In the genomic region with DNA sequence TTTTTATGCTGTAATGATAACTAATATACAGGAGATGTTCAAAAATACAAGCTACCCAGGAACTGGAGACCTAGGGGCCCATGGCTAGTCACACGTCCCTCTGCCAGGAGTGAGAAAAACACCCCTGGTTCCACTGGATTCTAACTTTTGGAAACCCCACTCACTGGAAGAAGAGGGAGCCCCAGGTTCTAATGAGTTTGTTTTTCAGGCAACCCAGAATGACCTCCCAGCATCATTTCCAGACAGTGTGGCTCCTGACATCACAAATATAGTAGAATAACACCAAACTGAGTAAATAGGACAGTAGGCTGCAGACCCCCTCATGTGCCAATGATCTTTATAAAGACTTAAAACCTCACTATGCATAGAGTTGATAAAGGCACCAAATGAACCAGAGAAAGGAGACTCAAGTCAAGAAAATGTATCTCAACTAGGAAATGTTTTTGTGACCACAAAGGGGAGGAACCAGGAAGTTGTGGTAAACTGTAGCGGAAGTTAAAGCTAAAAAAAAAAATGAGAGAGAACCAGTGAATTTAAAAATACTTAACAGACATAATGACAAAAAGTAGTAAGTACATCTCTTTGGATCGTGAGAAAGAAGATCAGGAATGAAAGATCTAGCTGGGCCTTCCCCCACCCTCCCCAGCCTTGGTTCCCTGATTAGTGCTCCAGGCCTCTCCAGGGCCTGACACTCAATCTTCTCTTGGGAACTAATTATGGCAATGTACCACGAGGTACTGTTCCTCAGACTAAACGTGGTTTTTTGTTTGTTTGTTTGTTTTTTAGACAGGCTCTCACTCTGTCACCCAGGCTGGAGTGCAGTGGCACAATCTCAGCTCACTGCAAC, we compare ENCODE assay signal across 1 cellular context.
TF ChIP-seq lines count a peak whose summit lies in the region.

No MANE protein-coding gene starts in this region.

TF ChIP-seq in IMR-90, 13 proteins besides CTCF, POLR2A, EP300 and RAD21 (continued from another document):
- TF ChIP-seq USF2 (IDR thresholded peaks at IDR 0.05; ENCODE audit: low read depth, low read length) (no peak), NFE2L2 (IDR thresholded peaks at IDR 0.05; ENCODE audit: low read depth, low read length) (no peak), FOS (IDR thresholded peaks at IDR 0.05; ENCODE audit: low read depth, low read length) (no peak), MXI1 (IDR thresholded peaks at IDR 0.05; ENCODE audit: borderline replicate concordance, low read depth, low read length) (no peak), RCOR1 (IDR thresholded peaks at IDR 0.05; ENCODE audit: insufficient replicate concordance, low read length) (no peak), CEBPB (IDR thresholded peaks at IDR 0.05; ENCODE audit: low read depth, low read length) (no peak), MAFK (IDR thresholded peaks at IDR 0.05; ENCODE audit: low read depth, low read length) (no peak), BHLHE40 (IDR thresholded peaks at IDR 0.05; ENCODE audit: low read depth, low read length) (no peak), SMC3 (IDR thresholded peaks at IDR 0.05; ENCODE audit: low read depth, low read length) (no peak)
- TF ChIP-seq, protein P1, sequence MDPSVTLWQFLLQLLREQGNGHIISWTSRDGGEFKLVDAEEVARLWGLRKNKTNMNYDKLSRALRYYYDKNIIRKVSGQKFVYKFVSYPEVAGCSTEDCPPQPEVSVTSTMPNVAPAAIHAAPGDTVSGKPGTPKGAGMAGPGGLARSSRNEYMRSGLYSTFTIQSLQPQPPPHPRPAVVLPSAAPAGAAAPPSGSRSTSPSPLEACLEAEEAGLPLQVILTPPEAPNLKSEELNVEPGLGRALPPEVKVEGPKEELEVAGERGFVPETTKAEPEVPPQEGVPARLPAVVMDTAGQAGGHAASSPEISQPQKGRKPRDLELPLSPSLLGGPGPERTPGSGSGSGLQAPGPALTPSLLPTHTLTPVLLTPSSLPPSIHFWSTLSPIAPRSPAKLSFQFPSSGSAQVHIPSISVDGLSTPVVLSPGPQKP (IDR thresholded peaks at IDR 0.05; ENCODE audit: borderline replicate concordance, low read depth, low read length) = no peak
